ENCODE assay signal across 37 cellular contexts in genomic region chr1:17860812-17861211, GRCh38.
DNase-seq lines count a peak whose midpoint lies in the region; ATAC-seq, FAIRE-seq and TF ChIP-seq lines count a peak whose summit lies in the region.
"Had no signal": no experiment of that assay in that cellular context is flagged by ENCODE, and none has a peak within 500 bp of the region (broad histone marks: within the 10 kb centered on the region; RNA-seq: fewer than 3 reads in every experiment).

No MANE protein-coding gene starts in this region.

- no peak overlapping the region for H4K91ac ChIP-seq in IMR-90 (ENCODE audit: insufficient read depth, low read depth, low read length)

- WGBS in HepG2 (ENCODE audit: low lambda C conversion rate) = 7% methylated on average over 1 of the region's 1 CpG
- 77% methylated on average over 1 of the region's 1 CpG for WGBS in right lobe of liver (ENCODE audit: insufficient coverage, low coverage, low lambda C conversion rate, missing lambda C conversion rate)
- WGBS in IMR-90 (ENCODE audit: extremely low coverage in 2 of 2, insufficient read length in 1 of 2), 2 experiments = 71 to 100% methylated on average over 1 of the region's 1 CpG
- 86 to 89% methylated on average over 1 of the region's 1 CpG for WGBS in aorta, 2 donors

- CTCF ChIA-PET in HepG2 (lab: Yijun Ruan, JAX; ENCODE audit: low intra/inter-chr PET ratio, low total read pairs) = no interaction called here
- CTCF ChIA-PET in HEK293 (lab: Yijun Ruan, JAX) = interaction anchor here (1.1 kb wide), 1 partner anchor 425 kb away, joined by 3 read pairs; no protein-coding TSS in a partner anchor
- CTCF ChIA-PET in IMR-90 (lab: Yijun Ruan, JAX) = no interaction called here

- H4K8ac ChIP-seq in IMR-90 (ENCODE audit: low read depth in 2 of 2, low read length in 2 of 2) = no peak overlapping the region

- H3K9ac ChIP-seq in HepG2 (ENCODE audit: insufficient read depth, low read depth, low read length) = no peak overlapping the region
- no peak overlapping the region for H3K9ac ChIP-seq in IMR-90 (ENCODE audit: low read depth, low read length)
- H3K9ac ChIP-seq: BLaER1; BLaER1 treated with 17β-estradiol and CSF1 and Interleukin-3, amounts not matched to agents 10 nM and 100 nM had no signal

- H3K18ac ChIP-seq in IMR-90 (ENCODE audit: low read depth, low read length) = no peak overlapping the region

- no peaks in the 10 kb centered on the region for H3K4me1 Mint-ChIP-seq in T-helper 2 cell treated with Interferon-gamma antibody and Interleukin-4, amounts not matched to agents 5 μg/mL and 100 μg/mL, for 36 hours (ENCODE audit: low read depth)
- H3K4me1 Mint-ChIP-seq: CD14-positive monocyte; CD4-positive, alpha-beta memory T cell; CD4-positive, CD25-positive, alpha-beta regulatory T cell; CD8-positive, alpha-beta memory T cell had no signal

- BruUV-seq in HepG2 (replicated peaks; lab: Mats Ljungman, UMichigan) = no TSS peak
- BruUV-seq in IMR-90 (replicated peaks; lab: Mats Ljungman, UMichigan) = no TSS peak

- H3K4me2 ChIP-seq in HepG2 (ENCODE audit: low read depth, low read length) = no peak overlapping the region
- H3K4me2 ChIP-seq in IMR-90 (ENCODE audit: low read depth, low read length) = no peak overlapping the region
- no peak overlapping the region for H3K4me2 ChIP-seq in osteoblast (ENCODE audit: insufficient read depth, low read length)
- H3K4me2 ChIP-seq: A549 had no signal

- H2AFZ ChIP-seq in HepG2 (ENCODE audit: low read length) (no peak overlapping the region), IMR-90 (replicated peaks; ENCODE audit: low read length, poor library complexity) (no peak overlapping the region), osteoblast (ENCODE audit: low read length) (no peak overlapping the region)

- in situ Hi-C loops in HepG2 (cut with HindIII; ENCODE audit: extremely low pct_ligation_motif_present, low pct_unique_long_range_greater_than_20kb) = no loop called here
- in situ Hi-C loops in IMR-90 (cut with MboI; ENCODE audit: low sequenced_read_pairs) = no loop called here

- no peaks in the 10 kb centered on the region for H3K79me1 ChIP-seq in IMR-90 (ENCODE audit: low read depth in 1 of 2, low read length in 2 of 2)

- no peak overlapping the region for H3K27ac Mint-ChIP-seq in T-helper 2 cell treated with Interferon-gamma antibody and Interleukin-4, amounts not matched to agents 5 μg/mL and 100 μg/mL, for 36 hours
- H3K27ac Mint-ChIP-seq: B cell; CD14-positive monocyte; CD4-positive, alpha-beta memory T cell; CD4-positive, alpha-beta T cell; CD8-positive, alpha-beta memory T cell; CD8-positive, alpha-beta T cell had no signal

- no peak overlapping the region for H2BK15ac ChIP-seq in IMR-90 (ENCODE audit: low read depth, low read length)

- H3K9me3 Mint-ChIP-seq in T-helper 2 cell treated with Interferon-gamma antibody and Interleukin-4, amounts not matched to agents 5 μg/mL and 100 μg/mL, for 36 hours = no peaks in the 10 kb centered on the region
- H3K9me3 Mint-ChIP-seq: CD14-positive monocyte; CD4-positive, alpha-beta T cell; CD8-positive, alpha-beta memory T cell; CD8-positive, alpha-beta T cell had no signal

- H3K27me3 ChIP-seq in HepG2 (ENCODE audit: control insufficient read depth in 1 of 2, insufficient read depth in 2 of 2, low read length in 2 of 2) (peaks cover 0 to 1% of the 10 kb centered on the region in 2 experiments; a peak in 1 of 5 replicates), right lobe of liver (no peaks in the 10 kb centered on the region), IMR-90 (ENCODE audit: control insufficient read depth, insufficient read depth, low read length) (no peaks in the 10 kb centered on the region; the same call in 1 of the 2 replicates), osteoblast (ENCODE audit: insufficient read depth, low read length) (no peaks in the 10 kb centered on the region), aorta (ENCODE audit: control insufficient read depth in 1 of 2, insufficient read depth in 2 of 2, low read length in 1 of 2) (no peaks in the 10 kb centered on the region)
- H3K27me3 ChIP-seq: BE2C; BLaER1; BLaER1 treated with 17β-estradiol and CSF1 and Interleukin-3, amounts not matched to agents 10 nM and 100 nM had no signal

- no peak for ATAC-seq in HepG2
- no peak for ATAC-seq in right lobe of liver
- ATAC-seq in IMR-90 (ENCODE audit: low read depth) = no peak
- ATAC-seq in aorta (ENCODE audit: low FRiP score) = no peak
- ATAC-seq: A549; CD8-positive, alpha-beta T cell had no signal

- H3K4me3 Mint-ChIP-seq in T-helper 2 cell treated with Interferon-gamma antibody and Interleukin-4, amounts not matched to agents 5 μg/mL and 100 μg/mL, for 36 hours = no peak overlapping the region
- H3K4me3 Mint-ChIP-seq: B cell; CD14-positive monocyte; CD4-positive, alpha-beta memory T cell; CD4-positive, alpha-beta T cell; CD8-positive, alpha-beta memory T cell; CD8-positive, alpha-beta T cell had no signal

- H3K4me3 ChIP-seq in HepG2 (replicated peaks in 1 of 3; ENCODE audit: insufficient read depth in 1 of 3, low read depth in 2 of 3, low read length in 3 of 3) (no peak overlapping the region), right lobe of liver (no peak overlapping the region), HEK293 (ENCODE audit: low read depth, low read length) (no peak overlapping the region), IMR-90 (ENCODE audit: insufficient read depth, low read depth, low read length) (no peak overlapping the region), osteoblast (ENCODE audit: insufficient read depth, low read length) (no peak overlapping the region), aorta (ENCODE audit: low read length in 2 of 2) (no peak overlapping the region)
- H3K4me3 ChIP-seq: A549; BLaER1; BLaER1 treated with 17β-estradiol and CSF1 and Interleukin-3, amounts not matched to agents 10 nM and 100 nM had no signal

- H3K9me3 ChIP-seq in HepG2 (ENCODE audit: low read length) = no peaks in the 10 kb centered on the region
- H3K9me3 ChIP-seq in right lobe of liver = no peaks in the 10 kb centered on the region
- no peaks in the 10 kb centered on the region for H3K9me3 ChIP-seq in HEK293 (ENCODE audit: control insufficient read depth, insufficient read depth, low read depth, low read length)
- no peaks in the 10 kb centered on the region for H3K9me3 ChIP-seq in IMR-90 (ENCODE audit: control insufficient read depth, insufficient read depth, low read length)
- H3K9me3 ChIP-seq in osteoblast (ENCODE audit: low read depth, low read length) = no peaks in the 10 kb centered on the region
- H3K9me3 ChIP-seq in aorta (ENCODE audit: control insufficient read depth, low read length) = no peaks in the 10 kb centered on the region
- H3K9me3 ChIP-seq: A549; BE2C; BLaER1; BLaER1 treated with 17β-estradiol and CSF1 and Interleukin-3, amounts not matched to agents 10 nM and 100 nM; Caco-2 had no signal

- no peak overlapping the region for H2AK9ac ChIP-seq in IMR-90 (replicated peaks; ENCODE audit: low read depth, low read length, poor library complexity)

- intact Hi-C loops in HepG2 (cut with micrococcal nuclease; ENCODE audit: unreplicated experiment) = no loop called here
- intact Hi-C loops in right lobe of liver (cut with DNase I) = no loop called here
- intact Hi-C loops in IMR-90 (cut with micrococcal nuclease) = no loop called here
- intact Hi-C loops in aorta (cut with DNase I) = no loop called here

- no peak overlapping the region for H3K56ac ChIP-seq in IMR-90 (ENCODE audit: extremely low read depth, insufficient read depth, low read length)

- no peak overlapping the region for H3K14ac ChIP-seq in IMR-90 (replicated peaks; ENCODE audit: low read depth, low read length)

- no peak for DNase-seq in HepG2 (ENCODE audit: low spot score)
- no peak for DNase-seq in right lobe of liver
- no peak for DNase-seq in IMR-90
- DNase-seq in osteoblast (ENCODE audit: insufficient read length, low spot score, missing footprints) = peak; percentile 14
- no peak for DNase-seq in aorta
- DNase-seq in Kasumi-1 (lab: John Stamatoyannopoulos, UW) = no peak
- no peak for DNase-seq in T-helper 2 cell treated with Interferon-gamma antibody and Interleukin-4, amounts not matched to agents 5 μg/mL and 100 μg/mL, for 36 hours (ENCODE audit: low spot score)
- DNase-seq: 8988T; ACHN; AML-193; BE2C; C1 segment of cervical spinal cord; Caco-2; Calu3; CD4-positive, alpha-beta memory T cell; CD4-positive, alpha-beta T cell; CD4-positive, CD25-positive, alpha-beta regulatory T cell; CD8-positive, alpha-beta memory T cell; CD8-positive, alpha-beta T cell; COR-L47; DMS 273 treated with DMSO at 0.1 percent for 48 hours; DMS153; DMS53; DMS79; DMS79 treated with DMSO at 0.1 percent for 48 hours; DND-41; EL had no signal

- TF ChIP-seq RAD21 in HepG2 (CRISPR knock-in tag; IDR thresholded peaks at IDR 0.05) = no peak
- TF ChIP-seq RAD21 in IMR-90 (IDR thresholded peaks at IDR 0.05; ENCODE audit: low read length) = no peak

- H2BK5ac ChIP-seq in IMR-90 (ENCODE audit: low read depth, low read length, poor library complexity, severe bottlenecking) = peak overlapping the region; percentile 35

- H3K79me2 ChIP-seq in HepG2 (ENCODE audit: insufficient read depth, low read length) (no peaks in the 10 kb centered on the region), osteoblast (ENCODE audit: insufficient read depth, low read length) (no peaks in the 10 kb centered on the region)

- no peak for TF ChIP-seq EP300 in HepG2 (IDR thresholded peaks at IDR 0.05; ENCODE audit: low read depth in 2 of 2, low read length in 2 of 2)
- TF ChIP-seq EP300 in HepG2 (CRISPR knock-in tag; IDR thresholded peaks at IDR 0.05; ENCODE audit: borderline replicate concordance) = no peak

- no peak overlapping the region for H3K4ac ChIP-seq in IMR-90 (ENCODE audit: low read depth, low read length)

- no peak overlapping the region for H2AK5ac ChIP-seq in IMR-90 (ENCODE audit: low read depth, low read length)

- H3K36me3 Mint-ChIP-seq in T-helper 2 cell treated with Interferon-gamma antibody and Interleukin-4, amounts not matched to agents 5 μg/mL and 100 μg/mL, for 36 hours (ENCODE audit: low read depth) = no peaks in the 10 kb centered on the region
- H3K36me3 Mint-ChIP-seq: CD14-positive monocyte; CD4-positive, alpha-beta memory T cell; CD4-positive, CD25-positive, alpha-beta regulatory T cell; CD8-positive, alpha-beta memory T cell; CD8-positive, alpha-beta T cell had no signal

- POLR2A ChIA-PET in HepG2 (lab: Yijun Ruan, JAX) = no interaction called here
- POLR2A ChIA-PET in HEK293 (lab: Yijun Ruan, JAX) = no interaction called here
- POLR2A ChIA-PET in IMR-90 (lab: Charles Lee; ENCODE audit: unreplicated experiment) = no interaction called here

- 0 out of 2 replicates have a peak, but pooled peaks cover 1% of the 10 kb centered on the region for H3K9me1 ChIP-seq in IMR-90 (ENCODE audit: insufficient read depth, low read length)

- no peak overlapping the region for H4K5ac ChIP-seq in IMR-90 (ENCODE audit: low read depth, low read length)

- H3K36me3 ChIP-seq in HepG2 (replicated peaks in 1 of 2; ENCODE audit: control insufficient read depth in 1 of 2, insufficient read depth in 2 of 2, low read length in 2 of 2) (no peaks in the 10 kb centered on the region), right lobe of liver (no peaks in the 10 kb centered on the region), HEK293 (ENCODE audit: control insufficient read depth in 2 of 2, insufficient read depth in 1 of 2, low read length in 2 of 2) (no peaks in the 10 kb centered on the region), IMR-90 (ENCODE audit: control insufficient read depth, insufficient read depth, low read length) (no peaks in the 10 kb centered on the region), osteoblast (ENCODE audit: insufficient read depth, low read length) (no peaks in the 10 kb centered on the region), aorta (ENCODE audit: control insufficient read depth in 1 of 2, insufficient read depth in 2 of 2, low read length in 1 of 2) (no peaks in the 10 kb centered on the region)
- H3K36me3 ChIP-seq: BE2C; BLaER1; BLaER1 treated with 17β-estradiol and CSF1 and Interleukin-3, amounts not matched to agents 10 nM and 100 nM had no signal

- H3K23ac ChIP-seq in IMR-90 (ENCODE audit: low read depth, low read length) = no peak overlapping the region

- H3K4me1 ChIP-seq in HepG2 (ENCODE audit: insufficient read depth, low read length) = peaks cover 28% of the 10 kb centered on the region
- H3K4me1 ChIP-seq in right lobe of liver = no peaks in the 10 kb centered on the region
- H3K4me1 ChIP-seq in HEK293 (ENCODE audit: control insufficient read depth, insufficient read depth, low read length) = no peaks in the 10 kb centered on the region
- peaks cover 7% of the 10 kb centered on the region for H3K4me1 ChIP-seq in IMR-90 (ENCODE audit: control insufficient read depth, insufficient read depth, low read length)
- peaks cover 2% of the 10 kb centered on the region for H3K4me1 ChIP-seq in osteoblast (ENCODE audit: insufficient read depth, low read length)
- no peaks in the 10 kb centered on the region for H3K4me1 ChIP-seq in aorta (ENCODE audit: control insufficient read depth in 1 of 2, insufficient read depth in 2 of 2, low read length in 2 of 2)
- H3K4me1 ChIP-seq: Caco-2 had no signal

- H2BK120ac ChIP-seq in IMR-90 (ENCODE audit: low read depth, low read length) = no peak overlapping the region

- TF ChIP-seq CTCF in HepG2 (CRISPR knock-in tag; IDR thresholded peaks at IDR 0.05) = no peak
- TF ChIP-seq CTCF in right lobe of liver (IDR thresholded peaks at IDR 0.05) = no peak
- no peak for TF ChIP-seq CTCF in HEK293 (tag by site-specific recombination; IDR thresholded peaks at IDR 0.05)
- no peak for TF ChIP-seq CTCF in IMR-90 (conservative IDR thresholded peaks at IDR 0.05; ENCODE audit: low read depth, low read length)
- TF ChIP-seq CTCF in osteoblast (IDR thresholded peaks at IDR 0.05; ENCODE audit: extremely low read depth, low read depth, low read length) = no peak

- H2BK20ac ChIP-seq in IMR-90 (ENCODE audit: low read depth, low read length) = no peak overlapping the region

- FAIRE-seq in HepG2 (lab: Jason Lieb, UNC) = no peak
- FAIRE-seq: A204.1, A549, D721Med had no signal

- dilution Hi-C loops in IMR-90 (cut with HindIII; ENCODE audit: low sequenced_read_pairs, unreplicated experiment) = no loop called here

- H3K27me3 Mint-ChIP-seq in T-helper 2 cell treated with Interferon-gamma antibody and Interleukin-4, amounts not matched to agents 5 μg/mL and 100 μg/mL, for 36 hours (ENCODE audit: low read depth) = no peaks in the 10 kb centered on the region
- H3K27me3 Mint-ChIP-seq: CD4-positive, CD25-positive, alpha-beta regulatory T cell had no signal

- H4K20me1 ChIP-seq in HepG2 (ENCODE audit: insufficient read depth, low read length) = no peaks in the 10 kb centered on the region
- H4K20me1 ChIP-seq in IMR-90 (ENCODE audit: insufficient read depth, low read length) = no peaks in the 10 kb centered on the region
- no peaks in the 10 kb centered on the region for H4K20me1 ChIP-seq in osteoblast (ENCODE audit: insufficient read depth, low read length)
- H4K20me1 ChIP-seq: BLaER1; BLaER1 treated with 17β-estradiol and CSF1 and Interleukin-3, amounts not matched to agents 10 nM and 100 nM had no signal

- no peak for TF ChIP-seq POLR2A in HepG2 (IDR thresholded peaks at IDR 0.05; ENCODE audit: insufficient read depth in 1 of 2, low read depth in 2 of 2, low read length in 2 of 2)
- no peak for TF ChIP-seq POLR2A in right lobe of liver (IDR thresholded peaks at IDR 0.05)
- no peak for TF ChIP-seq POLR2A in IMR-90 (IDR thresholded peaks at IDR 0.05; ENCODE audit: low read depth, low read length)

- H3K27ac ChIP-seq in HepG2 (ENCODE audit: extremely low read length, insufficient read depth, low read length) (no peak overlapping the region), right lobe of liver (no peak overlapping the region), HEK293 (ENCODE audit: extremely low read depth, low read depth, low read length) (no peak overlapping the region), IMR-90 (ENCODE audit: insufficient read depth, low read length) (no peak overlapping the region), osteoblast (ENCODE audit: low read depth, low read length) (no peak overlapping the region), aorta (ENCODE audit: low read depth in 1 of 2, low read length in 2 of 2) (no peak overlapping the region)
- H3K27ac ChIP-seq: 22Rv1; A549; BLaER1; BLaER1 treated with 17β-estradiol and CSF1 and Interleukin-3, amounts not matched to agents 10 nM and 100 nM; C4-2B had no signal
